ENCODE assay signal across 24 cellular contexts in the genomic region with DNA sequence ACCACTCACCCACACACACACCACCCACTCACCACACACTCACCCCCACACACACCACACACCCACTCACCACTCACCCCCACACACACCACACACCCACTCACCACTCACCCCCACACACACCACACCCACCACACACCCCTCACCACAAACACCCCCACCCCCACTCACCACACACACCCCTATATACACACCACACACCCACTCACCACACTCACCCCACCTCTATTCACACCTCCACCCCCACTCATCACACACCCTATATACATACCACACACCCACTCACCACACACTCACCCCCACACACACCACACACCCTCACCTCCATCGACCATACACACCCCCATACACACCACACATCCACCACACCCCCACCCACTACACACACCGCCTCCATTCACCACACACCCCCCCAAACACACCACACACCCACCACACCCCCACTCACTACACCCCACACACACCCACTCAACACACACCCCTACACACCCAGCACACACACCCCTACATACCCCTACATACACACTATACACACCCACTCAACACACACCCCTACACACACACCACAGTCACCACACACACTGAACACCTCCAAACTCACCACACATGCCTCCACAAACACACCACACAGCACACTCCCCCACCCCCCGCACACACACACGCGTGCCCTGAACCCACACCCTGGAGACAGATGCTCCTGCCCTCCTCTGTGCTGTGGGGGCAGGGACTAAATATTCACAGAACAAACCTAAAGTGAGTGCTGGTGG. TPM values are rescaled to one million over a fixed set of nuclear protein-coding genes. Genes with fewer than 3 reads are reported as not detected.
A peak's percentile ranks its signal among the peaks of the same experiment; 100 is the strongest.
DNase-seq lines count a peak whose midpoint lies in the region; ATAC-seq and FAIRE-seq lines count a peak whose summit lies in the region.
"Had no signal": no experiment of that assay in that cellular context is flagged by ENCODE, and none has a peak within 500 bp of the region (broad histone marks: within the 10 kb centered on the region; RNA-seq: fewer than 3 reads in every experiment).

No MANE protein-coding gene starts in this region.

- no peaks in the 10 kb centered on the region for H3K36me3 Mint-ChIP-seq in activated T-cell treated with anti-CD3 and anti-CD28 coated beads, Interleukin-2, amount 50 U/mL, for 4 hours (ENCODE audit: insufficient read depth)
- H3K36me3 Mint-ChIP-seq in central memory CD8-positive, alpha-beta T cell (ENCODE audit: insufficient read depth): peaks cover 12% of the 10 kb centered on the region
- no peaks in the 10 kb centered on the region for H3K36me3 Mint-ChIP-seq in stimulated activated naive B cell treated with anti-CD40 and anti-IgM and Interleukin-4, amounts not matched to agents 10 μg/mL and 1 μg/mL and 100 μg/mL, for 72 hours
- H3K36me3 Mint-ChIP-seq: CD4-positive, CD25-positive, alpha-beta regulatory T cell had no signal

- FAIRE-seq in HTR-8/SVneo (lab: Jason Lieb, UNC): peak; percentile 77
- FAIRE-seq: G401.6, small intestine, TTC549 had no signal

- no peak for DNase-seq in activated T-cell treated with anti-CD3 and anti-CD28 coated beads, Interleukin-2, amount 50 U/mL, for 4 hours
- DNase-seq in activated T-cell treated with anti-CD3 and anti-CD28 coated beads, Interleukin-2, amount 50 U/mL, for 1 hour: no peak
- DNase-seq in HTR-8/SVneo (ENCODE audit: insufficient read length, low spot score): no peak
- peak in 1 of 2 donors; percentile 26 for DNase-seq in central memory CD8-positive, alpha-beta T cell (ENCODE audit: low spot score in 2 of 2)
- no peak for DNase-seq in stimulated activated naive B cell treated with anti-CD40 and anti-IgM and Interleukin-4, amounts not matched to agents 10 μg/mL and 1 μg/mL and 100 μg/mL, for 72 hours
- DNase-seq in NCI-H1105 treated with DMSO at 0.1 percent for 48 hours (lab: John Stamatoyannopoulos, UW): no peak
- no peak for DNase-seq in NCI-H187 treated with DMSO at 0.1 percent for 48 hours (lab: John Stamatoyannopoulos, UW)
- DNase-seq: CD4-positive, CD25-positive, alpha-beta regulatory T cell; central memory CD4-positive, alpha-beta T cell; DMS153; erythroblast; foreskin keratinocyte; NCI-H1436 treated with DMSO at 0.1 percent for 48 hours; NCI-H2171 treated with DMSO at 0.1 percent for 48 hours; NCI-H69; occipital lobe; SHP77; small intestine; stimulated activated CD4-positive, alpha-beta T cell treated with anti-CD3 and anti-CD28 coated beads, Interleukin-4, amount 100 ng/mL, for 1 hour; substantia nigra; SW 1271 had no signal

- peaks cover 6% of the 10 kb centered on the region for H3K4me1 Mint-ChIP-seq in activated T-cell treated with anti-CD3 and anti-CD28 coated beads, Interleukin-2, amount 50 U/mL, for 4 hours (ENCODE audit: low read depth)
- H3K4me1 Mint-ChIP-seq in central memory CD8-positive, alpha-beta T cell: peaks cover 14% of the 10 kb centered on the region
- H3K4me1 Mint-ChIP-seq in stimulated activated naive B cell treated with anti-CD40 and anti-IgM and Interleukin-4, amounts not matched to agents 10 μg/mL and 1 μg/mL and 100 μg/mL, for 72 hours: peaks cover 3 to 11% of the 10 kb centered on the region in 2 donors

- H3K27ac Mint-ChIP-seq in central memory CD8-positive, alpha-beta T cell (ENCODE audit: low read depth): peak overlapping the region; percentile 66
- no peak overlapping the region for H3K27ac Mint-ChIP-seq in stimulated activated naive B cell treated with anti-CD40 and anti-IgM and Interleukin-4, amounts not matched to agents 10 μg/mL and 1 μg/mL and 100 μg/mL, for 72 hours

- no peaks in the 10 kb centered on the region for H3K27me3 Mint-ChIP-seq in activated T-cell treated with anti-CD3 and anti-CD28 coated beads, Interleukin-2, amount 50 U/mL, for 4 hours (ENCODE audit: low read depth)
- no peaks in the 10 kb centered on the region for H3K27me3 Mint-ChIP-seq in central memory CD8-positive, alpha-beta T cell
- H3K27me3 Mint-ChIP-seq in stimulated activated naive B cell treated with anti-CD40 and anti-IgM and Interleukin-4, amounts not matched to agents 10 μg/mL and 1 μg/mL and 100 μg/mL, for 72 hours: peaks cover 7 to 14% of the 10 kb centered on the region in 2 donors
- H3K27me3 Mint-ChIP-seq: CD4-positive, CD25-positive, alpha-beta regulatory T cell had no signal

- peak; percentile 16 to 39 for ATAC-seq in activated T-cell treated with anti-CD3 and anti-CD28 coated beads, Interleukin-2, amount 50 U/mL, for 4 hours
- ATAC-seq in central memory CD8-positive, alpha-beta T cell (replicated peaks; ENCODE audit: extremely low read depth, poor library complexity, severe bottlenecking): peak; percentile 64
- peak; percentile 33 to 51 for ATAC-seq in stimulated activated naive B cell treated with anti-CD40 and anti-IgM and Interleukin-4, amounts not matched to agents 10 μg/mL and 1 μg/mL and 100 μg/mL, for 72 hours (replicated peaks)
- no peak for ATAC-seq in HG02840 (IDR thresholded peaks at IDR 0.05; ENCODE audit: low FRiP score, unreplicated experiment)
- ATAC-seq: foreskin keratinocyte had no signal

- no peak overlapping the region for H3K4me3 Mint-ChIP-seq in activated T-cell treated with anti-CD3 and anti-CD28 coated beads, Interleukin-2, amount 50 U/mL, for 4 hours
- H3K4me3 Mint-ChIP-seq in central memory CD8-positive, alpha-beta T cell: no peak overlapping the region
- no peak overlapping the region for H3K4me3 Mint-ChIP-seq in stimulated activated naive B cell treated with anti-CD40 and anti-IgM and Interleukin-4, amounts not matched to agents 10 μg/mL and 1 μg/mL and 100 μg/mL, for 72 hours

- no peaks in the 10 kb centered on the region for H3K9me3 Mint-ChIP-seq in activated T-cell treated with anti-CD3 and anti-CD28 coated beads, Interleukin-2, amount 50 U/mL, for 4 hours
- H3K9me3 Mint-ChIP-seq in central memory CD8-positive, alpha-beta T cell: no peaks in the 10 kb centered on the region
- no peaks in the 10 kb centered on the region for H3K9me3 Mint-ChIP-seq in stimulated activated naive B cell treated with anti-CD40 and anti-IgM and Interleukin-4, amounts not matched to agents 10 μg/mL and 1 μg/mL and 100 μg/mL, for 72 hours

RNA-seq across cellular contexts. Expression of a gene that starts 19.0 kb away (rescaled TPM):
- 100 to 1,000 TPM; 126 to 188 (median 163) TPM for total RNA-seq in activated T-cell treated with anti-CD3 and anti-CD28 coated beads, Interleukin-2, amount 50 U/mL, for 4 hours

RNA-seq across cellular contexts. Expression of a gene that starts 54.6 kb away (rescaled TPM):
- total RNA-seq in activated T-cell treated with anti-CD3 and anti-CD28 coated beads, Interleukin-2, amount 50 U/mL, for 4 hours: 10 to 100 TPM; 60.6 to 79.8 (median 63.5) TPM
